Comparison of ENCODE assay signal across 11 cellular contexts in the genomic region with DNA sequence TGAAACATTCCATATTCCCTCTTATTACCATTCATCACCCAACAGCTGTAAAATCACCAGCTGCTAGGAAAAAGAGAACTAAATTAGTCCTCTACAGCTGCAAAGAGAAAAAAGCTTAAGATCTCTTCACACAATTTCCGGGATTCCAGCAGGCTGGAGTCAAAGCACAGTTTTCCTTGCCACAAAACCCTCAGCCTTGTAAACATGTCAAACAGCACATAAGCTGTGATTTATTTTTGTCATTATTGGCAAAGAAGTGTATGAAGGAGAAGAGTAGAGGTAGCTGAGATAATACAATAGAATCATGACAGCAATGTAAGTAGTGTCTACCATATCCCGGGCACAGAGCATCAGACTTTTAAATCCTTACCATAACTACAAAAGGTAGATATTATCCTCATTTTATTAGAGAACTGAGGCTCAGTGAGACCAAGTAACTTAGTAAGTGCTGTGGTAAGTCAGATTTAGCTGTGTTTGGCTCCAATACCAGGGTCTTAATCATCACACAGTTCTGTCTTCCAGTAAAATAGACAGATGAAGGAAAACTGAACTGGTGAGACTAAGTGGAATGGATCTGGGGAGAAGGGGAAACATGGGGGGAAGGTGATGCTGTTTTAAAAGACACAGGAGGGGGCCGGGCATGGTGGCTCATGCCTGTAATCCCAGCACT. TPM values are rescaled to one million over a fixed set of nuclear protein-coding genes. Genes with fewer than 3 reads are reported as not detected.
DNase-seq lines count a peak whose midpoint lies in the region; ATAC-seq and TF ChIP-seq lines count a peak whose summit lies in the region.
"Had no signal": no experiment of that assay in that cellular context is flagged by ENCODE, and none has a peak within 500 bp of the region (broad histone marks: within the 10 kb centered on the region; RNA-seq: fewer than 3 reads in every experiment).

No MANE protein-coding gene starts in this region.

- WGBS in body of pancreas, 2 donors = 50 to 61% methylated on average over 3 of the region's 3 CpGs
- 44 to 54% methylated on average over 3 of the region's 3 CpGs for WGBS in tibial nerve, 2 donors

- TF ChIP-seq CTCF in body of pancreas (IDR thresholded peaks at IDR 0.05) (no peak), tibial nerve (IDR thresholded peaks at IDR 0.05) (no peak)

- TF ChIP-seq EP300 in tibial nerve (IDR thresholded peaks at IDR 0.05) = no peak

- intact Hi-C loops in body of pancreas (cut with DNase I) = loop anchor here (10.0 kb wide), 1 partner anchor 52 kb away; no protein-coding TSS in a partner anchor
- intact Hi-C loops in left colon (cut with DNase I, micrococcal nuclease) = no loop called here

- peaks cover 67% of the 10 kb centered on the region for H3K4me1 ChIP-seq in body of pancreas
- peaks cover 0 to 21% (median 4%) of the 10 kb centered on the region in 4 donors for H3K4me1 ChIP-seq in tibial nerve

- H3K27me3 ChIP-seq in body of pancreas (no peaks in the 10 kb centered on the region), tibial nerve (no peaks in the 10 kb centered on the region)

- ATAC-seq in body of pancreas = no peak
- peak; percentile 14 for ATAC-seq in left colon
- no peak for ATAC-seq in GM18858 (IDR thresholded peaks at IDR 0.05; ENCODE audit: unreplicated experiment)

- TF ChIP-seq POLR2A in body of pancreas (IDR thresholded peaks at IDR 0.05) (no peak), tibial nerve (IDR thresholded peaks at IDR 0.05) (no peak)

- H3K9me3 ChIP-seq in body of pancreas (no peaks in the 10 kb centered on the region), tibial nerve (no peaks in the 10 kb centered on the region)

- DNase-seq in HT-29 (ENCODE audit: low spot score) (peak; percentile 86), body of pancreas (peak in 1 of 4 donors; percentile 14), left colon (no peak), tibial nerve (ENCODE audit: low spot score in 2 of 2) (no peak), NCI-H1092 (lab: John Stamatoyannopoulos, UW) (no peak), NCI-H2081 treated with DMSO at 0.1 percent for 48 hours (lab: John Stamatoyannopoulos, UW) (no peak)
- no peak for DNase-seq in activated effector memory CD4-positive, alpha-beta T cell treated with Interleukin-2 at 50 U/mL for 16 hours
- DNase-seq: activated gamma-delta T cell treated with Interleukin-2 at 50 U/mL for 16 hours had no signal

- H3K27ac ChIP-seq in body of pancreas (peak overlapping the region; percentile 42 to 60 (median 48)), tibial nerve (peak overlapping the region in 3 of 4 donors; percentile 20 to 72 (median 63))
- H3K27ac ChIP-seq: HL-60 had no signal

- H3K4me3 ChIP-seq in body of pancreas = no peak overlapping the region
- H3K4me3 ChIP-seq in tibial nerve = no peak overlapping the region

- peaks cover 0 to 1% of the 10 kb centered on the region in 2 donors for H3K36me3 ChIP-seq in body of pancreas (replicated peaks in 1 of 2; ENCODE audit: insufficient read depth in 1 of 2, low read depth in 2 of 2)
- H3K36me3 ChIP-seq in tibial nerve = no peaks in the 10 kb centered on the region

RNA-seq across cellular contexts. Expression of a gene that starts 57.3 kb away (rescaled TPM):
- total RNA-seq in HT-29 (2014; rRNA removed; shearing (Covaris generic)) = 17.1 and 18.1 TPM in 2 replicates
- total RNA-seq in body of pancreas (10 to 100 TPM; 47.7 to 62.0 TPM), left colon (10 to 100 TPM; 17.4 to 25.3 TPM), tibial nerve (10 to 100 TPM; 30.8 to 50.6 (median 32.2) TPM)
- total RNA-seq: T-helper 1 cell treated with Interleukin-12 subunit alpha and Interleukin-12 subunit beta and Interleukin-4 antibody, amounts not matched to agents 30 ng/mL and 1 ng/mL, for 36 hours had no signal
